1 cellular context compared by ENCODE assay signal in genomic region chr7:13581097-13581496, GRCh38.
A peak's percentile ranks its signal among the peaks of the same experiment; 100 is the strongest.
TF ChIP-seq lines count a peak whose summit lies in the region.

No MANE protein-coding gene starts in this region.

TF ChIP-seq in SK-N-SH treated with all-trans-retinoic acid at 6 μM for 48 hours, 23 proteins besides CTCF, POLR2A, EP300 and RAD21 (continued from another document):
- peak; percentile 86 for TF ChIP-seq TSHZ2 (CRISPR knock-in tag; IDR thresholded peaks at IDR 0.05)
- TF ChIP-seq ISL1 (CRISPR knock-in tag; IDR thresholded peaks at IDR 0.05) = peak; percentile 100
- TF ChIP-seq ZC3H10 (CRISPR knock-in tag; IDR thresholded peaks at IDR 0.05) = peak; percentile 46; the same call in 1 of the 2 replicates
- peak; percentile 93; the same call in 1 of the 2 replicates for TF ChIP-seq GLIS3 (CRISPR knock-in tag; IDR thresholded peaks at IDR 0.05)
- TF ChIP-seq ESRRG (CRISPR knock-in tag; IDR thresholded peaks at IDR 0.05) = peak; percentile 95
- no peak for TF ChIP-seq ZFP30 (CRISPR knock-in tag; IDR thresholded peaks at IDR 0.05)
- peak; percentile 89; the same call in 1 of the 2 replicates for TF ChIP-seq CSDC2 (CRISPR knock-in tag; IDR thresholded peaks at IDR 0.05)
- peak; percentile 93 for TF ChIP-seq SNAI2 (CRISPR knock-in tag; IDR thresholded peaks at IDR 0.05)
- peak; percentile 78; the same call in 1 of the 2 replicates for TF ChIP-seq POU6F1 (CRISPR knock-in tag; IDR thresholded peaks at IDR 0.05; ENCODE audit: borderline replicate concordance, low read depth)
- TF ChIP-seq RARB (CRISPR knock-in tag; IDR thresholded peaks at IDR 0.05) = no peak
- 0 out of 2 replicates have a peak, but pooled peaks have one; percentile 27 for TF ChIP-seq TCF4 (CRISPR knock-in tag; IDR thresholded peaks at IDR 0.05; ENCODE audit: borderline replicate concordance)
- no peak; the same call in 1 of the 2 replicates for TF ChIP-seq ZNF70 (CRISPR knock-in tag; IDR thresholded peaks at IDR 0.05)
- TF ChIP-seq CREB5 (CRISPR knock-in tag; IDR thresholded peaks at IDR 0.05; ENCODE audit: low read depth) = peak; percentile 94
- TF ChIP-seq CSRNP3 (CRISPR knock-in tag; IDR thresholded peaks at IDR 0.05) = peak; percentile 83; the same call in 1 of the 2 replicates
